9 cellular contexts compared by ENCODE assay signal in the genomic region with DNA sequence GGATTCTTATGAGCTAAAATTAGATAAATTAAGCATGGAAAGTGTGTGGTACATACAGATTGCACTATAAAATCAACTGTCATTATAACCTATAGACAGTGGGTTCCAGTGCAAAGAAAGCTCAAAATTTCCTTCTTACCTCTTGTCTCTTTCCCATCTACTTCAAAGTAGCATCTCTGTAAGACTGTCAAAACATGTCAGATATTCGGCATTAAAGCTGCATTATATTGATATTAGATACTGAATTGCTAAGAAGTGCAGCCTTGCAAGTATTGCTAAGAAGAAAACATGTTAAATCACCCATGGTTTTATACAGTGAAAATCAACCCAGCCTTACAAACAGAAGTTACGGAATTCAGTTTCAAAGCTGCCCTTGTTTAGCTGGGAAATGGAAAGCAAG.
"Had no signal": no experiment of that assay in that cellular context is flagged by ENCODE, and none has a peak within 500 bp of the region (broad histone marks: within the 10 kb centered on the region; RNA-seq: fewer than 3 reads in every experiment).

No MANE protein-coding gene starts in this region.

- H3K9me3 ChIP-seq: HAP-1 had no signal

- H3K27ac ChIP-seq: GM23248 had no signal

- H3K9ac ChIP-seq: GM23248 had no signal

- H3K4me3 ChIP-seq: GM23248, GM23338, HAP-1 had no signal

- H3K4me1 ChIP-seq: HAP-1 had no signal

- H3K36me3 ChIP-seq: HAP-1 had no signal

- DNase-seq: GM23248, GOT3, H7, H9, HCEC 1CT, HFFc6 had no signal

- FAIRE-seq: H54 had no signal

- H3K4me2 ChIP-seq: GM23338 had no signal

- H2AFZ ChIP-seq: GM23248, GM23338 had no signal
